ENCODE assay signal across 1 cellular context in genomic region chr9:77127071-77127470, GRCh38.
TF ChIP-seq lines count a peak whose summit lies in the region.

No MANE protein-coding gene starts in this region.

TF ChIP-seq in GM23338, 12 proteins besides CTCF, POLR2A, EP300 and RAD21 (continued from another document):
- TF ChIP-seq ZNF462 (CRISPR knock-in tag; IDR thresholded peaks at IDR 0.05), result no peak
- TF ChIP-seq REST (IDR thresholded peaks at IDR 0.05; ENCODE audit: unreplicated experiment), result no peak
- TF ChIP-seq ZNF114 (CRISPR knock-in tag; IDR thresholded peaks at IDR 0.05), result no peak
